Comparison of ENCODE assay signal across 8 cellular contexts in the genomic region with DNA sequence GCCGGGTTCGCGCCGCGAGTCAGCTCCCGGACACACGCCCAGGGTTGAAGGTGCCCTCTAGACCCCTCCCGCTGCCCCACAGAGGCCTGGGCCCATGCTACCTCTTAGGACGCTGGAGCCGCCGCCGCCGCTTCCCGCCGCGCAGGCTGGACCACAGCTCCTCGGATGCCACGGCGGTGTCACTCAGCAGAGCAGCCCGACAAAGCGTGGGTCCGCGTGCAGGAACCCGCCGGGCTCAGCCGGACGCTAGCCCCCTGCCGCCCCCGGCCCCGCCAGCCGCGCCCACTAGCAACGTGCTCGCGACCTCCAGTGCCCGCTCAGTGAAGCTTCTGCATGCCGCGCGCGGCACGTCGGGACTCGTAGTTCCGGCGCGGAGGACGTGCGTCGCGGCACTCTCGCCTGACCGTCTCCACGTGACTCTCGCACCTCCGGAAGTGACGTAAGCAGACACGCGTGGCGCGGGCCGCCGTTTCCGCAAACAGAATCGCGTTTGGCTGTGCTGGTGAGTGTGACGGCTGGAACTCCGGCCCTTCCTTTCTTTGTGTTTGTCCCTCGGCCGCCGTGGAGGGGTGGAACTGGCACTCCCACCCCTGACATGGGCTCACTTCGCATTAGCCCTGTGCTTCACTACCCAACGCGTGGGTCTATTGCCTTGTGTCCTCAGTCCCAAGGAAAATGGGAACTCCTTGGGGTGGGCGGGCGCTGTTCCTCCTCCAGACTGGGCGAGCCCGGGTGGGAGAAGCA. TPM values are rescaled to one million over a fixed set of nuclear protein-coding genes. Genes with fewer than 3 reads are reported as not detected.
DNase-seq lines count a peak whose midpoint lies in the region; ATAC-seq and TF ChIP-seq lines count a peak whose summit lies in the region.

A gene with protein sequence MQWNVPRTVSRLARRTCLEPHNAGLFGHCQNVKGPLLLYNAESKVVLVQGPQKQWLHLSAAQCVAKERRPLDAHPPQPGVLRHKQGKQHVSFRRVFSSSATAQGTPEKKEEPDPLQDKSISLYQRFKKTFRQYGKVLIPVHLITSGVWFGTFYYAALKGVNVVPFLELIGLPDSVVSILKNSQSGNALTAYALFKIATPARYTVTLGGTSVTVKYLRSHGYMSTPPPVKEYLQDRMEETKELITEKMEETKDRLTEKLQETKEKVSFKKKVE (minus strand): TSS at position 331 of the 744 bp plus-strand sequence. CDS start 44,481 bp downstream, outside the sequence.
A gene (plus strand): TSS at position 446 of the 744 bp plus-strand sequence. CDS start 4,845 bp downstream, outside the sequence.

- peak within 1 kb of the TSS; percentile 93; the same call in 1 of the 2 replicates for H2AFZ ChIP-seq in GM23338
- H2AFZ ChIP-seq in fibroblast of lung (ENCODE audit: low read length), result peak within 1 kb of the TSS; percentile 89

- CTCF ChIA-PET in naive thymus-derived CD4-positive, alpha-beta T cell (lab: Charles Lee), result interaction anchor here (0.9 to 2.4 kb wide), 2 partner anchors 510 to 792 kb away, joined by 3 to 10 read pairs; no protein-coding TSS in a partner anchor

- peaks cover 12% of the 10 kb centered on the region for H3K4me1 Mint-ChIP-seq in GM23338
- peaks cover 31% of the 10 kb centered on the region for H3K4me1 Mint-ChIP-seq in activated T-helper 17 cell treated with anti-CD3 and anti-CD28 coated beads, Interleukin-2, amount 50 U/mL, for 72 hours
- peaks cover 43 to 68% (median 60%) of the 10 kb centered on the region in 7 donors for H3K4me1 Mint-ChIP-seq in naive thymus-derived CD4-positive, alpha-beta T cell
- H3K4me1 Mint-ChIP-seq in stimulated activated naive B cell treated with anti-CD40 and anti-IgM and Interleukin-4, amounts not matched to agents 10 μg/mL and 1 μg/mL and 100 μg/mL, for 72 hours, result peaks cover 23 to 38% of the 10 kb centered on the region in 2 donors

- H3K27ac ChIP-seq in GM23338 (ENCODE audit: low read depth), result peak within 1 kb of the TSS; percentile 83
- H3K27ac ChIP-seq in fibroblast of lung (ENCODE audit: insufficient read depth, low read length), result peak within 1 kb of the TSS; percentile 98
- peak within 1 kb of the TSS; percentile 98 for H3K27ac ChIP-seq in naive thymus-derived CD4-positive, alpha-beta T cell (ENCODE audit: low read depth, low read length)

- intact Hi-C loops in naive thymus-derived CD4-positive, alpha-beta T cell (cut with micrococcal nuclease), result loop anchor here (1.0 to 10.0 kb wide), 21 partner anchors 114 to 1349 kb away; a partner anchor contains a TSS

- peaks cover 3% of the 10 kb centered on the region for H3K27me3 Mint-ChIP-seq in GM23338 (ENCODE audit: insufficient read depth, low read depth, poor library complexity)
- no peaks in the 10 kb centered on the region for H3K27me3 Mint-ChIP-seq in activated T-helper 17 cell treated with anti-CD3 and anti-CD28 coated beads, Interleukin-2, amount 50 U/mL, for 72 hours
- no peaks in the 10 kb centered on the region for H3K27me3 Mint-ChIP-seq in naive thymus-derived CD4-positive, alpha-beta T cell
- H3K27me3 Mint-ChIP-seq in stimulated activated naive B cell treated with anti-CD40 and anti-IgM and Interleukin-4, amounts not matched to agents 10 μg/mL and 1 μg/mL and 100 μg/mL, for 72 hours, result no peaks in the 10 kb centered on the region

- peak within 1 kb of the TSS; percentile 97 for H3K4me3 ChIP-seq in GM23338
- H3K4me3 ChIP-seq in fibroblast of lung (replicated peaks in 1 of 4; ENCODE audit: control extremely low read depth in 1 of 4, insufficient read depth in 1 of 4, low read depth in 3 of 4, low read length in 4 of 4), result peak within 1 kb of the TSS; percentile 90 to 98 (median 96)
- peak within 1 kb of the TSS; percentile 95 for H3K4me3 ChIP-seq in naive thymus-derived CD4-positive, alpha-beta T cell (ENCODE audit: low read length)

- peaks cover 95% of the 10 kb centered on the region for H3K79me2 ChIP-seq in GM23338 (replicated peaks; ENCODE audit: insufficient read depth)
- H3K79me2 ChIP-seq in fibroblast of lung (ENCODE audit: control insufficient read depth, insufficient read depth, low read length), result peaks cover 80% of the 10 kb centered on the region

- H3K9me2 ChIP-seq in GM23338 (ENCODE audit: insufficient read depth), result no peaks in the 10 kb centered on the region

- no peaks in the 10 kb centered on the region for H3K27me3 ChIP-seq in GM23338 (ENCODE audit: insufficient read depth)
- H3K27me3 ChIP-seq in fibroblast of lung (ENCODE audit: control insufficient read depth, insufficient read depth, low read length), result no peaks in the 10 kb centered on the region
- no peaks in the 10 kb centered on the region for H3K27me3 ChIP-seq in naive thymus-derived CD4-positive, alpha-beta T cell (ENCODE audit: control insufficient read depth in 2 of 2, insufficient read depth in 2 of 2, low read length in 2 of 2)

- peak within 1 kb of the TSS; percentile 99 for H3K27ac Mint-ChIP-seq in GM23338
- peak within 1 kb of the TSS; percentile 84 for H3K27ac Mint-ChIP-seq in activated T-helper 17 cell treated with anti-CD3 and anti-CD28 coated beads, Interleukin-2, amount 50 U/mL, for 72 hours
- H3K27ac Mint-ChIP-seq in naive thymus-derived CD4-positive, alpha-beta T cell, result peak within 1 kb of the TSS; percentile 82 to 99 (median 96)
- peak within 1 kb of the TSS; percentile 98 for H3K27ac Mint-ChIP-seq in stimulated activated naive B cell treated with anti-CD40 and anti-IgM and Interleukin-4, amounts not matched to agents 10 μg/mL and 1 μg/mL and 100 μg/mL, for 72 hours

- H3K4me3 Mint-ChIP-seq in GM23338, result peak within 1 kb of the TSS; percentile 88
- peak within 1 kb of the TSS; percentile 85 for H3K4me3 Mint-ChIP-seq in activated T-helper 17 cell treated with anti-CD3 and anti-CD28 coated beads, Interleukin-2, amount 50 U/mL, for 72 hours
- peak within 1 kb of the TSS; percentile 85 to 97 (median 90) for H3K4me3 Mint-ChIP-seq in naive thymus-derived CD4-positive, alpha-beta T cell
- H3K4me3 Mint-ChIP-seq in stimulated activated naive B cell treated with anti-CD40 and anti-IgM and Interleukin-4, amounts not matched to agents 10 μg/mL and 1 μg/mL and 100 μg/mL, for 72 hours, result peak within 1 kb of the TSS; percentile 84 to 97

- peak; percentile 92 for ATAC-seq in GM23338
- peak; percentile 97 for ATAC-seq in activated T-helper 17 cell treated with anti-CD3 and anti-CD28 coated beads, Interleukin-2, amount 50 U/mL, for 72 hours (replicated peaks)
- peak; percentile 96 for ATAC-seq in naive thymus-derived CD4-positive, alpha-beta T cell
- ATAC-seq in stimulated activated naive B cell treated with anti-CD40 and anti-IgM and Interleukin-4, amounts not matched to agents 10 μg/mL and 1 μg/mL and 100 μg/mL, for 72 hours (replicated peaks), result peak; percentile 96 to 97

- H3K36me3 Mint-ChIP-seq in GM23338 (ENCODE audit: low read depth), result peaks cover 4% of the 10 kb centered on the region
- H3K36me3 Mint-ChIP-seq in activated T-helper 17 cell treated with anti-CD3 and anti-CD28 coated beads, Interleukin-2, amount 50 U/mL, for 72 hours (ENCODE audit: low read depth), result peaks cover 97% of the 10 kb centered on the region
- H3K36me3 Mint-ChIP-seq in naive thymus-derived CD4-positive, alpha-beta T cell, result peaks cover under 1 to 24% (median 7%) of the 10 kb centered on the region in 5 donors
- H3K36me3 Mint-ChIP-seq in stimulated activated naive B cell treated with anti-CD40 and anti-IgM and Interleukin-4, amounts not matched to agents 10 μg/mL and 1 μg/mL and 100 μg/mL, for 72 hours, result peaks cover 6 to 8% of the 10 kb centered on the region in 2 donors

- POLR2A ChIA-PET in naive thymus-derived CD4-positive, alpha-beta T cell (lab: Charles Lee), result interaction anchor here (0.6 to 1.7 kb wide), 5 partner anchors 411 to 1350 kb away, joined by 3 to 7 read pairs (median 4); a partner anchor contains a TSS

- H3F3A ChIP-seq in GM23338 (replicated peaks; ENCODE audit: low read depth), result no peaks in the 10 kb centered on the region

- H3K9me3 Mint-ChIP-seq in GM23338, result no peaks in the 10 kb centered on the region
- H3K9me3 Mint-ChIP-seq in activated T-helper 17 cell treated with anti-CD3 and anti-CD28 coated beads, Interleukin-2, amount 50 U/mL, for 72 hours, result no peaks in the 10 kb centered on the region
- peaks cover 0 to 3% (median 0%) of the 10 kb centered on the region in 11 donors for H3K9me3 Mint-ChIP-seq in naive thymus-derived CD4-positive, alpha-beta T cell
- H3K9me3 Mint-ChIP-seq in stimulated activated naive B cell treated with anti-CD40 and anti-IgM and Interleukin-4, amounts not matched to agents 10 μg/mL and 1 μg/mL and 100 μg/mL, for 72 hours, result no peaks in the 10 kb centered on the region

- no peaks in the 10 kb centered on the region for H3K36me3 ChIP-seq in GM23338 (ENCODE audit: insufficient read depth)
- H3K36me3 ChIP-seq in fibroblast of lung (ENCODE audit: control insufficient read depth, insufficient read depth, low read length), result no peaks in the 10 kb centered on the region
- H3K36me3 ChIP-seq in naive thymus-derived CD4-positive, alpha-beta T cell (ENCODE audit: control insufficient read depth in 2 of 3, insufficient read depth in 3 of 3, low read length in 3 of 3), result peaks cover 0 to 5% (median 0%) of the 10 kb centered on the region in 3 experiments

- H3K4me2 ChIP-seq in GM23338 (peak within 1 kb of the TSS; percentile 87), fibroblast of lung (ENCODE audit: extremely low read depth, insufficient read depth, low read length) (peak within 1 kb of the TSS; percentile 82)

- H3K9me3 ChIP-seq in fibroblast of lung (ENCODE audit: control insufficient read depth, insufficient read depth, low read depth, low read length), result no peaks in the 10 kb centered on the region
- no peaks in the 10 kb centered on the region for H3K9me3 ChIP-seq in naive thymus-derived CD4-positive, alpha-beta T cell (ENCODE audit: control insufficient read depth in 2 of 3, low read length in 3 of 3)

- peak; percentile 96 for DNase-seq in Daoy (ENCODE audit: low read depth)
- DNase-seq in GM23338 (ENCODE audit: low spot score), result peak; percentile 97
- DNase-seq in LHCN-M2 (ENCODE audit: low read depth), result peak; percentile 94
- DNase-seq in RPMI8226, result peak; percentile 99
- DNase-seq in fibroblast of lung (ENCODE audit: low read depth in 2 of 2), result peak; percentile 96
- peak; percentile 82 to 95 (median 93) for DNase-seq in naive thymus-derived CD4-positive, alpha-beta T cell
- peak; percentile 90 for DNase-seq in stimulated activated naive B cell treated with anti-CD40 and anti-IgM and Interleukin-4, amounts not matched to agents 10 μg/mL and 1 μg/mL and 100 μg/mL, for 72 hours

- H3K4me1 ChIP-seq in GM23338 (ENCODE audit: insufficient read depth) (peaks cover 13% of the 10 kb centered on the region), fibroblast of lung (ENCODE audit: control insufficient read depth, extremely low read depth, insufficient read depth, low read length) (no peaks in the 10 kb centered on the region)
- H3K4me1 ChIP-seq in naive thymus-derived CD4-positive, alpha-beta T cell (ENCODE audit: control insufficient read depth in 2 of 2, insufficient read depth in 2 of 2, low read length in 2 of 2), result peaks cover 17 to 38% of the 10 kb centered on the region in 2 donors

- TF ChIP-seq CTCF in GM23338 (conservative IDR thresholded peaks at IDR 0.05; ENCODE audit: low read depth in 2 of 2) (no peak), fibroblast of lung (conservative IDR thresholded peaks at IDR 0.05 in 1 of 2, IDR thresholded peaks at IDR 0.05 in 1 of 2; ENCODE audit: low read depth in 1 of 2, low read length in 2 of 2) (no peak)

- H3K9ac ChIP-seq in fibroblast of lung (ENCODE audit: insufficient read depth, low read length), result peak within 1 kb of the TSS; percentile 95

- H4K20me1 ChIP-seq in GM23338 (replicated peaks; ENCODE audit: insufficient read depth) (peaks cover 24% of the 10 kb centered on the region), fibroblast of lung (ENCODE audit: control insufficient read depth, extremely low read depth, insufficient read depth, low read length) (no peaks in the 10 kb centered on the region)

RNA-seq across cellular contexts. Expression of the first gene that starts in this region (rescaled TPM):
- total RNA-seq in Daoy (2014; rRNA removed; shearing (Covaris generic)), result 14.5 and 15.7 TPM in 2 replicates
- total RNA-seq in GM23338 (2014; rRNA removed; shearing (Covaris generic)), result 17.3 and 17.9 TPM in 2 replicates
- polyA plus RNA-seq in GM23338 (2016; fragmentation: Nextera tagmentation; extraction: Ambion mirVana) (13.1 and 17.2 TPM in 2 replicates), fibroblast of lung (14.2 and 14.4 TPM in 2 replicates)
- total RNA-seq in LHCN-M2 (2014; rRNA removed) (19.7 and 26.8 TPM in 2 replicates), fibroblast of lung (15.2 and 17.5 TPM in 2 replicates)
- polyA plus RNA-seq in LHCN-M2 (2012), result 11.9 TPM
- total RNA-seq in activated T-helper 17 cell treated with anti-CD3 and anti-CD28 coated beads, Interleukin-2, amount 50 U/mL, for 72 hours, result 100 to 1,000 TPM in 1 of 2 donors, 10 to 100 TPM in 1; 58.8 to 101 TPM
- polyA plus RNA-seq in fibroblast of lung (2012), result 10.9 and 11.2 TPM in 2 replicates
- polyA minus RNA-seq in fibroblast of lung (ENCODE audit: low replicate concordance), result 11.5 and 12.1 TPM in 2 replicates
- 10 to 100 TPM in 1 of 5 experiments, 1 to 10 TPM in 4; 5.9 to 31.5 (median 8.1) TPM for total RNA-seq in naive thymus-derived CD4-positive, alpha-beta T cell
- 10 to 100 TPM in 1 of 2 donors, 1 to 10 TPM in 1; 8.6 to 17.9 TPM for polyA plus RNA-seq in naive thymus-derived CD4-positive, alpha-beta T cell

RNA-seq across cellular contexts. Expression of the second gene that starts in this region (rescaled TPM):
- total RNA-seq in Daoy (2014; rRNA removed; shearing (Covaris generic)), result 25.1 and 32.7 TPM in 2 replicates
- 40.7 and 42.7 TPM in 2 replicates for total RNA-seq in GM23338 (2014; rRNA removed; shearing (Covaris generic))
- polyA plus RNA-seq in GM23338 (2016; fragmentation: Nextera tagmentation; extraction: Ambion mirVana), result 181 and 188 TPM in 2 replicates
- 19.2 and 20.0 TPM in 2 replicates for total RNA-seq in LHCN-M2 (2014; rRNA removed)
- 11.8 TPM for polyA plus RNA-seq in LHCN-M2 (2012)
- total RNA-seq in activated T-helper 17 cell treated with anti-CD3 and anti-CD28 coated beads, Interleukin-2, amount 50 U/mL, for 72 hours, result 100 to 1,000 TPM in 1 of 2 donors, 10 to 100 TPM in 1; 56.8 to 115 TPM
- 15.9 and 17.2 TPM in 2 replicates for total RNA-seq in fibroblast of lung
- polyA plus RNA-seq in fibroblast of lung, result 16.0 and 18.2 TPM in 2 replicates
- 16.5 and 18.8 TPM in 2 replicates for polyA plus RNA-seq in fibroblast of lung (2012)
- polyA minus RNA-seq in fibroblast of lung (ENCODE audit: low replicate concordance), result 9.3 and 12.5 TPM in 2 replicates
- total RNA-seq in naive thymus-derived CD4-positive, alpha-beta T cell, result 100 to 1,000 TPM in 1 of 5 experiments, 10 to 100 TPM in 4; 47.0 to 101 (median 53.7) TPM
- 10 to 100 TPM; 35.1 to 81.3 TPM for polyA plus RNA-seq in naive thymus-derived CD4-positive, alpha-beta T cell

Comparison
In these comparisons a context has a peak if more than half of its experiments do, and no peak if none do; other contexts are left out.
1. Peak in every context shown above with its lines: DNase-seq, ATAC-seq, H3K4me3 ChIP-seq and H3K27ac ChIP-seq.